ENCODE assay signal across 8 cellular contexts in the genomic region with DNA sequence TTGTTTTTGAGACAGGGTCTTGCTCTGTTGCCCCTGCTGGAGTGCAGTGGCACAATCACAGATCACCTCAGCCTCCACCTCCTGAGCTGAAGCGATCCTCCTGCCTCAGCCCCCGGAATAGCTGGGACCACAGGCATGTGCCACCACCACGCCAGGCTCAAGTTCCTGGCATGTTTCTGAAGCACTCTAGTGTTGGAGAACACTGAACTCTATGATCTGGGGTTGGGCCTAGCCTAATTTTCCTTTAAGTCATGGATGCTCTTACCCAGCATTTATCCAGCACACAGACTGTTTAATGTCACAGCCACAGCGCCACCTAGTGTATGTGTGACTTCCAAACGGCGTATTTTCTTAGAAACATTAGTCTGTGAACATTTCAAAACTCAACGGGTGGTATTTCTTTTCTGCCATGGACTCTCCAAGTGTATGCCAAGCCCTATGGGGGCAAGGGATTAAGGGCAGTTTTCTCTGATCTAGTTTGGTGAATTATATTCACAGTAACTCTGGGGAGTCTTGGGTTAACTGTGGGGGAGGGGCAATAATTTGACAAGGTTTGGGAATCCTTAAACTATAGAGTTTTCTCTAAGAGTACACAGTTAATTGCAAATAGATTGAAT.
DNase-seq lines count a peak whose midpoint lies in the region; ATAC-seq and TF ChIP-seq lines count a peak whose summit lies in the region.

No MANE protein-coding gene starts in this region.

- H3K27ac ChIP-seq in HCT116 (ENCODE audit: low read depth, low read length) (no peak overlapping the region), SU-DHL-6 (ENCODE audit: low read depth, low read length) (no peak overlapping the region), vagina (no peak overlapping the region)

- no TSS peak for BruUV-seq in HCT116 (replicated peaks; lab: Mats Ljungman, UMichigan)

- peaks cover 0 to 13% of the 10 kb centered on the region in 2 experiments; a peak in 3 of 4 replicates for H3K4me1 ChIP-seq in HCT116 (ENCODE audit: control insufficient read depth in 1 of 2, insufficient read depth in 2 of 2, low read length in 2 of 2)
- H3K4me1 ChIP-seq in vagina = peaks cover 9% of the 10 kb centered on the region

- H3K9me3 ChIP-seq in HCT116 (ENCODE audit: control insufficient read depth in 1 of 2, insufficient read depth in 1 of 2, low read depth in 1 of 2, low read length in 2 of 2) (no peaks in the 10 kb centered on the region), SU-DHL-6 (ENCODE audit: insufficient read depth, low read length) (no peaks in the 10 kb centered on the region), vagina (no peaks in the 10 kb centered on the region)

- no peaks in the 10 kb centered on the region for H3K36me3 Mint-ChIP-seq in activated naive CD8-positive, alpha-beta T cell

- TF ChIP-seq CTCF in HCT116 (IDR thresholded peaks at IDR 0.05 in 2 of 3, conservative IDR thresholded peaks at IDR 0.05 in 1 of 3; ENCODE audit: borderline replicate concordance in 1 of 3, insufficient read depth in 1 of 3, low read depth in 2 of 3, low read length in 2 of 3) = peak; percentile 68 to 93 (median 92)
- TF ChIP-seq CTCF in SU-DHL-6 (IDR thresholded peaks at IDR 0.05; ENCODE audit: insufficient read depth, low read length, poor library complexity, severe bottlenecking) = peak; percentile 83
- peak; percentile 64 to 87 (median 65) for TF ChIP-seq CTCF in vagina (IDR thresholded peaks at IDR 0.05)

- RAD21 ChIA-PET in HCT116 (lab: Charles Lee; ENCODE audit: low non-redundant PET in 1 of 2, low total read pairs in 2 of 2, uncharacterized antibody in 2 of 2, unreplicated experiment in 2 of 2) = no interaction called here

- POLR2A ChIA-PET in HCT116 (lab: Charles Lee) = interaction anchor here (1.0 to 1.4 kb wide), 3 partner anchors 92 to 98 kb away, joined by 3 read pairs; partner anchors contain the start of gene CREM

- H3K36me3 ChIP-seq in HCT116 (ENCODE audit: control insufficient read depth in 1 of 2, insufficient read depth in 2 of 2, low read length in 2 of 2) (no peaks in the 10 kb centered on the region), SU-DHL-6 (ENCODE audit: low read length) (no peaks in the 10 kb centered on the region), vagina (no peaks in the 10 kb centered on the region)

- intact Hi-C loops in HCT116 (cut with micrococcal nuclease) = loop anchor here (1.0 to 5.0 kb wide), 3 partner anchors 98 to 561 kb away; no protein-coding TSS in a partner anchor
- intact Hi-C loops in Right ventricle myocardium superior (cut with DNase I) = loop anchor here (1.0 kb wide), 1 partner anchor 98 kb away; no protein-coding TSS in a partner anchor
- intact Hi-C loops in vagina (cut with DNase I) = loop anchor here (5.0 kb wide), 1 partner anchor 96 kb away; no protein-coding TSS in a partner anchor

- H3K4me2 ChIP-seq in HCT116 (ENCODE audit: low read length) (peak overlapping the region; percentile 40), SU-DHL-6 (ENCODE audit: low read depth, low read length, poor library complexity, severe bottlenecking) (no peak overlapping the region)

- H3K4me1 Mint-ChIP-seq in activated naive CD8-positive, alpha-beta T cell (ENCODE audit: low read depth) = peaks cover 22% of the 10 kb centered on the region

- DNase-seq in GF-D8 (lab: John Stamatoyannopoulos, UW) = peak; percentile 59
- DNase-seq in HCT116 (ENCODE audit: low read depth, low spot score) = peak; percentile 86
- DNase-seq in NCI-H1048 (lab: John Stamatoyannopoulos, UW) = peak; percentile 74
- peak; percentile 83 for DNase-seq in Right ventricle myocardium superior
- peak; percentile 68 for DNase-seq in pulmonary artery endothelial cell (ENCODE audit: low read depth, low spot score)
- peak in 1 of 2 donors; percentile 78 for DNase-seq in vagina (ENCODE audit: extremely low spot score in 2 of 2)

- no peaks in the 10 kb centered on the region for H3K9me2 ChIP-seq in HCT116 (ENCODE audit: insufficient read depth)
- no peaks in the 10 kb centered on the region for H3K9me2 ChIP-seq in SU-DHL-6 (replicated peaks; ENCODE audit: insufficient read depth, low read length)

- no peaks in the 10 kb centered on the region for H3F3A ChIP-seq in SU-DHL-6 (ENCODE audit: insufficient read depth)

- H3K27me3 Mint-ChIP-seq in activated naive CD8-positive, alpha-beta T cell = peaks cover 3% of the 10 kb centered on the region

- H3K9ac ChIP-seq in HCT116 (ENCODE audit: low read length) = no peak overlapping the region
- H3K9ac ChIP-seq in SU-DHL-6 (ENCODE audit: low read length) = no peak overlapping the region

- CTCF ChIA-PET in HCT116 (lab: Charles Lee) = interaction anchor here (1.0 to 3.4 kb wide), 5 partner anchors 11 to 224 kb away, joined by 5 to 21 read pairs (median 8); partner anchors contain the start of gene CREM

- no peaks in the 10 kb centered on the region for H3K79me2 ChIP-seq in HCT116 (ENCODE audit: insufficient read depth, low read length)
- no peaks in the 10 kb centered on the region for H3K79me2 ChIP-seq in SU-DHL-6 (ENCODE audit: insufficient read depth, low read length)

- H3K9me3 Mint-ChIP-seq in activated naive CD8-positive, alpha-beta T cell (ENCODE audit: low read depth) = no peaks in the 10 kb centered on the region

- peak overlapping the region; percentile 88 for H3K27ac Mint-ChIP-seq in activated naive CD8-positive, alpha-beta T cell

- H3K4me3 Mint-ChIP-seq in activated naive CD8-positive, alpha-beta T cell = peak overlapping the region; percentile 61

- H2AFZ ChIP-seq in HCT116 (ENCODE audit: low read depth, low read length, poor library complexity, severe bottlenecking) (peak overlapping the region; percentile 41), SU-DHL-6 (ENCODE audit: low read depth, low read length, severe bottlenecking) (peak overlapping the region; percentile 36)

- H3K4me3 ChIP-seq in HCT116 (replicated peaks in 1 of 2; ENCODE audit: low read depth in 1 of 2, low read length in 2 of 2) (no peak overlapping the region), SU-DHL-6 (ENCODE audit: insufficient read depth, low read length, poor library complexity, severe bottlenecking) (no peak overlapping the region), vagina (no peak overlapping the region)

- no peak for TF ChIP-seq POLR2A in HCT116 (IDR thresholded peaks at IDR 0.05; ENCODE audit: borderline replicate concordance, extremely low read depth, insufficient read depth, insufficient read length)
- TF ChIP-seq POLR2A in vagina (IDR thresholded peaks at IDR 0.05) = no peak

- H3K27me3 ChIP-seq in HCT116 (ENCODE audit: insufficient read depth, low read length) (no peaks in the 10 kb centered on the region), SU-DHL-6 (ENCODE audit: low read length) (no peaks in the 10 kb centered on the region), vagina (no peaks in the 10 kb centered on the region)

- TF ChIP-seq RAD21 in HCT116 (IDR thresholded peaks at IDR 0.05; ENCODE audit: low read depth) = peak; percentile 85

- H4K20me1 ChIP-seq in HCT116 (ENCODE audit: insufficient read depth) = no peaks in the 10 kb centered on the region
- H4K20me1 ChIP-seq in SU-DHL-6 (ENCODE audit: low read depth, low read length) = no peaks in the 10 kb centered on the region

- ATAC-seq in HCT116 = peak; percentile 86
- ATAC-seq in Right ventricle myocardium superior (ENCODE audit: poor library complexity) = peak; percentile 69

TF ChIP-seq in HCT116, 20 proteins besides CTCF, POLR2A, EP300 and RAD21:
- TF ChIP-seq TCF7L2 (IDR thresholded peaks at IDR 0.05; ENCODE audit: borderline replicate concordance, extremely low read depth, insufficient read depth, insufficient read length) (no peak), ELF1 (IDR thresholded peaks at IDR 0.05; ENCODE audit: borderline replicate concordance, low read depth) (no peak), EGR1 (IDR thresholded peaks at IDR 0.05; ENCODE audit: low read depth) (no peak), SP1 (IDR thresholded peaks at IDR 0.05; ENCODE audit: low read depth) (0 out of 2 replicates have a peak, but pooled peaks have one; percentile 13)
TF ChIP-seq in HCT116: peak in this region for 1.
